ENCODE assay signal across 19 cellular contexts in the genomic region with DNA sequence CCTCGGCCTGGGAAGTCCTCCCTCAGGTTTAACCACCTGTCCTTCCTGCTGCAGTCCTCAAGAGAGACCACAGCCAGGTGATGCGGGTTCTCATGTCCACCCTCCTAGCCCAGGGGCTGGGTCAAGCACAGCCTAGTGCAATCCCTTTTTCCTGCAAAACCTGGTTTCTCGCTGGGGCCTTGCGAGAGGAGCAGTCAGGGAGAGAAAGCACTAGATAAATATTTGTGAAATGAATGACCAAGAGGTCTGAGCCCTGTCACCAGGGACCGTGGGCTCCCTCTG. TPM values are rescaled to one million over a fixed set of nuclear protein-coding genes. Genes with fewer than 3 reads are reported as not detected.
DNase-seq lines count a peak whose midpoint lies in the region; ATAC-seq and TF ChIP-seq lines count a peak whose summit lies in the region.
"Had no signal": no experiment of that assay in that cellular context is flagged by ENCODE, and none has a peak within 500 bp of the region (broad histone marks: within the 10 kb centered on the region; RNA-seq: fewer than 3 reads in every experiment).

No MANE protein-coding gene starts in this region.

- H3K9me3 ChIP-seq in iPS-18c (ENCODE audit: control insufficient read depth, insufficient read depth, low read length) (no peaks in the 10 kb centered on the region), uterus (no peaks in the 10 kb centered on the region)
- H3K9me3 ChIP-seq: BLaER1 treated with 17β-estradiol and CSF1 and Interleukin-3, amounts not matched to agents 10 nM and 100 nM had no signal

- no peak for TF ChIP-seq POLR2A in uterus (IDR thresholded peaks at IDR 0.05)

- peaks cover 33% of the 10 kb centered on the region for H3K27me3 Mint-ChIP-seq in GM23338 (ENCODE audit: insufficient read depth, low read depth, poor library complexity)
- peaks cover 23% of the 10 kb centered on the region for H3K27me3 Mint-ChIP-seq in brain

- H3K4me3 ChIP-seq in GM23338, result 0 out of 2 replicates have a peak overlapping the region, but pooled peaks have one; percentile 2
- peak overlapping the region; percentile 6; the same call in 1 of the 2 replicates for H3K4me3 ChIP-seq in iPS-18c (ENCODE audit: insufficient read depth, low read depth, low read length)
- H3K4me3 ChIP-seq in rectal smooth muscle tissue (ENCODE audit: low read length), result peak overlapping the region; percentile 49
- no peak overlapping the region for H3K4me3 ChIP-seq in uterus
- H3K4me3 ChIP-seq: BLaER1 treated with 17β-estradiol and CSF1 and Interleukin-3, amounts not matched to agents 10 nM and 100 nM had no signal

- no peak overlapping the region for H3K27ac ChIP-seq in GM23338 (ENCODE audit: low read depth)
- H3K27ac ChIP-seq in rectal smooth muscle tissue (ENCODE audit: low read depth, low read length), result peak overlapping the region; percentile 27
- H3K27ac ChIP-seq in uterus, result peak overlapping the region in 1 of 2 donors; percentile 29
- H3K27ac ChIP-seq: BLaER1 treated with 17β-estradiol and CSF1 and Interleukin-3, amounts not matched to agents 10 nM and 100 nM; RWPE1 had no signal

- H3K9ac ChIP-seq in rectal smooth muscle tissue (ENCODE audit: low read length), result no peak overlapping the region
- H3K9ac ChIP-seq: BLaER1 treated with 17β-estradiol and CSF1 and Interleukin-3, amounts not matched to agents 10 nM and 100 nM had no signal

- H3K27ac Mint-ChIP-seq in GM23338 (no peak overlapping the region), brain (peak overlapping the region in 2 of 5 experiments; percentile 59 to 81)
- H3K27ac Mint-ChIP-seq: CD8-positive, alpha-beta T cell; IgD-negative memory B cell had no signal

- H3K9me2 ChIP-seq in GM23338 (ENCODE audit: insufficient read depth), result no peaks in the 10 kb centered on the region

- no peak overlapping the region for H3K4me3 Mint-ChIP-seq in GM23338
- H3K4me3 Mint-ChIP-seq in brain, result peak overlapping the region; percentile 39 to 93 (median 90)
- H3K4me3 Mint-ChIP-seq: CD8-positive, alpha-beta T cell; IgD-negative memory B cell had no signal

- peaks cover 8% of the 10 kb centered on the region for H3K27me3 ChIP-seq in GM23338 (ENCODE audit: insufficient read depth)
- H3K27me3 ChIP-seq in rectal smooth muscle tissue (ENCODE audit: control insufficient read depth, insufficient read depth, low read length), result peaks cover 15% of the 10 kb centered on the region
- no peaks in the 10 kb centered on the region for H3K27me3 ChIP-seq in uterus

- H2AFZ ChIP-seq in GM23338, result no peak overlapping the region

- H3K4me1 ChIP-seq in GM23338 (ENCODE audit: insufficient read depth), result peaks cover 32% of the 10 kb centered on the region; the same call in 1 of the 2 replicates
- peaks cover 12% of the 10 kb centered on the region for H3K4me1 ChIP-seq in rectal smooth muscle tissue (ENCODE audit: control insufficient read depth, insufficient read depth, low read length)
- H3K4me1 ChIP-seq in uterus, result peaks cover 0 to 5% of the 10 kb centered on the region in 2 donors

- no peaks in the 10 kb centered on the region; the same call in 1 of the 3 replicates for H3K36me3 Mint-ChIP-seq in GM23338 (ENCODE audit: low read depth)
- peaks cover 8% of the 10 kb centered on the region for H3K36me3 Mint-ChIP-seq in brain
- H3K36me3 Mint-ChIP-seq: CD8-positive, alpha-beta T cell had no signal

- no peak for ATAC-seq in GM23338
- ATAC-seq: CD8-positive, alpha-beta T cell; SK-N-SH treated with all-trans-retinoic acid at 6 μM for 48 hours had no signal

- TF ChIP-seq CTCF in GM23338 (conservative IDR thresholded peaks at IDR 0.05; ENCODE audit: low read depth in 2 of 2) (no peak), brain (conservative IDR thresholded peaks at IDR 0.05) (no peak), uterus (IDR thresholded peaks at IDR 0.05) (no peak)

- intact Hi-C loops in uterus (cut with DNase I; ENCODE audit: low total_unique reads), result loop anchor here (5.0 kb wide), 1 partner anchor 87 kb away; no protein-coding TSS in a partner anchor

- H4K20me1 ChIP-seq in GM23338 (replicated peaks; ENCODE audit: insufficient read depth), result no peaks in the 10 kb centered on the region; the same call in 1 of the 2 replicates

- no peaks in the 10 kb centered on the region; the same call in 1 of the 2 replicates for H3F3A ChIP-seq in GM23338 (replicated peaks; ENCODE audit: low read depth)

- H3K36me3 ChIP-seq in GM23338 (ENCODE audit: insufficient read depth), result no peaks in the 10 kb centered on the region
- H3K36me3 ChIP-seq in rectal smooth muscle tissue (ENCODE audit: control insufficient read depth, insufficient read depth, low read length), result no peaks in the 10 kb centered on the region
- H3K36me3 ChIP-seq in uterus, result no peaks in the 10 kb centered on the region
- H3K36me3 ChIP-seq: BLaER1 treated with 17β-estradiol and CSF1 and Interleukin-3, amounts not matched to agents 10 nM and 100 nM had no signal

- DNase-seq in GM23338 (ENCODE audit: low spot score) (no peak), kidney tubule cell (ENCODE audit: low spot score) (no peak), AG08395 (ENCODE audit: low spot score) (no peak), uterus (no peak)
- no peak for DNase-seq in activated CD4-positive, alpha-beta T cell treated with anti-CD3 and anti-CD28 coated beads for 1 hour
- DNase-seq: Calu3; CD8-positive, alpha-beta T cell; NCI-H2081; NCI-H510A; NCI-H748 treated with DMSO at 0.1 percent for 48 hours; SIG-M5 had no signal

- peak overlapping the region; percentile 29; the same call in 1 of the 2 replicates for H3K4me2 ChIP-seq in GM23338
- H3K4me2 ChIP-seq: BLaER1 treated with 17β-estradiol and CSF1 and Interleukin-3, amounts not matched to agents 10 nM and 100 nM had no signal

- no peaks in the 10 kb centered on the region for H3K79me2 ChIP-seq in GM23338 (replicated peaks; ENCODE audit: insufficient read depth)

- peaks cover 43% of the 10 kb centered on the region for H3K4me1 Mint-ChIP-seq in GM23338
- peaks cover 67% of the 10 kb centered on the region for H3K4me1 Mint-ChIP-seq in brain

- H3K9me3 Mint-ChIP-seq in GM23338 (no peaks in the 10 kb centered on the region; the same call in 2 of the 3 replicates), brain (peaks cover 0 to 1% (median 0%) of the 10 kb centered on the region in 5 experiments)
- H3K9me3 Mint-ChIP-seq: CD8-positive, alpha-beta T cell; IgD-negative memory B cell had no signal

TF ChIP-seq in GM23338, 12 proteins besides CTCF, POLR2A, EP300 and RAD21:
- no peak for TF ChIP-seq ZNF331 (CRISPR knock-in tag; IDR thresholded peaks at IDR 0.05; ENCODE audit: low read depth)

RNA-seq across cellular contexts. Expression of a gene that starts 2.3 kb away (rescaled TPM):
- 10.0 and 11.6 TPM in 2 replicates for total RNA-seq in GM23338 (2014; rRNA removed; shearing (Covaris generic))
- polyA plus RNA-seq in GM23338 (2016; fragmentation: Nextera tagmentation; extraction: Ambion mirVana), result 0.86 and 1.1 TPM in 2 replicates
- polyA plus RNA-seq in brain (ENCODE audit: insufficient read depth, low read depth, low replicate concordance), result 23.3 TPM
- total RNA-seq in uterus, result 10 to 100 TPM in 2 of 4 donors, 1 to 10 TPM in 2; 3.4 to 17.8 (median 11.0) TPM
- total RNA-seq: CD8-positive, alpha-beta T cell; MCF 10A had no signal
- polyA plus RNA-seq: IgD-negative memory B cell had no signal

RNA-seq across cellular contexts. Expression of a gene that starts 14.7 kb away (rescaled TPM):
- total RNA-seq in GM23338 (2014; rRNA removed; shearing (Covaris generic)), result 19.8 and 28.0 TPM in 2 replicates
- polyA plus RNA-seq in GM23338 (2016; fragmentation: Nextera tagmentation; extraction: Ambion mirVana) (26.2 and 31.1 TPM in 2 replicates), brain (ENCODE audit: insufficient read depth, low read depth, low replicate concordance) (28.1 TPM)
- 1 to 10 TPM in 3 of 4 donors, not detected in 1; 5.4 to 9.0 (median 6.4) TPM for total RNA-seq in uterus

RNA-seq across cellular contexts. Expression of a gene that starts 45.5 kb away (rescaled TPM):
- total RNA-seq in GM23338 (2014; rRNA removed; shearing (Covaris generic)), result 42.9 and 52.0 TPM in 2 replicates
- polyA plus RNA-seq in GM23338 (2016; fragmentation: Nextera tagmentation; extraction: Ambion mirVana), result 72.1 and 74.3 TPM in 2 replicates
- 248 TPM for polyA plus RNA-seq in brain (ENCODE audit: insufficient read depth, low read depth, low replicate concordance)
- total RNA-seq in uterus, result 100 to 1,000 TPM in 3 of 4 donors, 10 to 100 TPM in 1; 36.5 to 693 (median 144) TPM

RNA-seq across cellular contexts. Expression of a gene that starts 50.0 kb away (rescaled TPM):
- total RNA-seq in GM23338 (2014; rRNA removed; shearing (Covaris generic)), result 33.7 and 40.7 TPM in 2 replicates
- polyA plus RNA-seq in GM23338 (2016; fragmentation: Nextera tagmentation; extraction: Ambion mirVana) (20.6 and 20.8 TPM in 2 replicates), brain (ENCODE audit: insufficient read depth, low read depth, low replicate concordance) (24.5 TPM)
- 100 to 1,000 TPM in 1 of 4 donors, 10 to 100 TPM in 3; 28.9 to 133 (median 75.0) TPM for total RNA-seq in uterus
- total RNA-seq: CD8-positive, alpha-beta T cell had no signal
- polyA plus RNA-seq: IgD-negative memory B cell had no signal

Comparison
In these comparisons a context has a peak if more than half of its experiments do, and no peak if none do; other contexts are left out.
1. H3K4me3 ChIP-seq: peak in GM23338 (single experiment), iPS-18c (single experiment) and rectal smooth muscle tissue (single experiment); none in uterus (0 of 2).